In genomic region chr14:89707086-89707485, GRCh38 we compare ENCODE assay signal across 22 cellular contexts.
"Had no signal": no experiment of that assay in that cellular context is flagged by ENCODE, and none has a peak within 500 bp of the region (broad histone marks: within the 10 kb centered on the region; RNA-seq: fewer than 3 reads in every experiment).

No MANE protein-coding gene starts in this region.

- H3K27me3 Mint-ChIP-seq: activated CD8-positive, alpha-beta memory T cell treated with anti-CD3 and anti-CD28 coated beads, Interleukin-2, amount 10 ng/mL, durations not matched to agents 7 days and 5 days; naive B cell; type B pancreatic cell had no signal

- ATAC-seq: activated CD8-positive, alpha-beta memory T cell treated with anti-CD3 and anti-CD28 coated beads, Interleukin-2, amount 10 ng/mL, durations not matched to agents 7 days and 5 days; foreskin keratinocyte; mucosa of descending colon; WTC11 had no signal

- H3K27ac ChIP-seq: brain microvascular endothelial cell, dorsolateral prefrontal cortex, epithelial cell of prostate, foreskin keratinocyte, hepatocyte, stomach had no signal

- H3K9me3 ChIP-seq: mucosa of descending colon, SK-N-SH, stomach had no signal

- H3K36me3 Mint-ChIP-seq: type B pancreatic cell had no signal

- H3K27me3 ChIP-seq: brain microvascular endothelial cell, dorsolateral prefrontal cortex, foreskin keratinocyte, hepatocyte, stomach had no signal

- H3K4me3 Mint-ChIP-seq: activated CD8-positive, alpha-beta memory T cell treated with anti-CD3 and anti-CD28 coated beads, Interleukin-2, amount 10 ng/mL, durations not matched to agents 7 days and 5 days; naive B cell; neural crest cell; T-helper 2 cell treated with Interferon-gamma antibody and Interleukin-4, amounts not matched to agents 5 μg/mL and 100 μg/mL, for 36 hours; type B pancreatic cell; WTC11 had no signal

- H3K27ac Mint-ChIP-seq: activated CD8-positive, alpha-beta memory T cell treated with anti-CD3 and anti-CD28 coated beads, Interleukin-2, amount 10 ng/mL, durations not matched to agents 7 days and 5 days; T-helper 2 cell treated with Interferon-gamma antibody and Interleukin-4, amounts not matched to agents 5 μg/mL and 100 μg/mL, for 36 hours; type B pancreatic cell; WTC11 had no signal

- H3K4me3 ChIP-seq: dorsolateral prefrontal cortex, hepatocyte, mucosa of descending colon, stomach had no signal

- H3K36me3 ChIP-seq: brain microvascular endothelial cell, stomach had no signal

- DNase-seq: activated CD4-positive, alpha-beta T cell treated with anti-CD3 and anti-CD28 coated beads, Interleukin-2, amount 50 U/mL, for 4 hours; activated CD8-positive, alpha-beta memory T cell treated with anti-CD3 and anti-CD28 coated beads, Interleukin-2, amount 10 ng/mL, durations not matched to agents 7 days and 5 days; activated gamma-delta T cell treated with Interleukin-2 at 50 U/mL for 16 hours; aorta; brain microvascular endothelial cell; central memory CD4-positive, alpha-beta T cell; dorsolateral prefrontal cortex; foreskin keratinocyte; left cardiac atrium; mesenchymal stem cell; mucosa of descending colon; naive B cell; SK-N-SH; stimulated activated CD4-positive, alpha-beta T cell treated with anti-CD3 and anti-CD28 coated beads, Interleukin-12 subunit alpha, Interleukin-12 subunit beta, amount 100 ng/mL, for 4 hours; stimulated activated CD4-positive, alpha-beta T cell treated with anti-CD3 and anti-CD28 coated beads, Interleukin-1b, Interleukin-23, amount 100 ng/mL, for 48 hours; stomach had no signal
